ENCODE assay signal across 8 cellular contexts in the genomic region with DNA sequence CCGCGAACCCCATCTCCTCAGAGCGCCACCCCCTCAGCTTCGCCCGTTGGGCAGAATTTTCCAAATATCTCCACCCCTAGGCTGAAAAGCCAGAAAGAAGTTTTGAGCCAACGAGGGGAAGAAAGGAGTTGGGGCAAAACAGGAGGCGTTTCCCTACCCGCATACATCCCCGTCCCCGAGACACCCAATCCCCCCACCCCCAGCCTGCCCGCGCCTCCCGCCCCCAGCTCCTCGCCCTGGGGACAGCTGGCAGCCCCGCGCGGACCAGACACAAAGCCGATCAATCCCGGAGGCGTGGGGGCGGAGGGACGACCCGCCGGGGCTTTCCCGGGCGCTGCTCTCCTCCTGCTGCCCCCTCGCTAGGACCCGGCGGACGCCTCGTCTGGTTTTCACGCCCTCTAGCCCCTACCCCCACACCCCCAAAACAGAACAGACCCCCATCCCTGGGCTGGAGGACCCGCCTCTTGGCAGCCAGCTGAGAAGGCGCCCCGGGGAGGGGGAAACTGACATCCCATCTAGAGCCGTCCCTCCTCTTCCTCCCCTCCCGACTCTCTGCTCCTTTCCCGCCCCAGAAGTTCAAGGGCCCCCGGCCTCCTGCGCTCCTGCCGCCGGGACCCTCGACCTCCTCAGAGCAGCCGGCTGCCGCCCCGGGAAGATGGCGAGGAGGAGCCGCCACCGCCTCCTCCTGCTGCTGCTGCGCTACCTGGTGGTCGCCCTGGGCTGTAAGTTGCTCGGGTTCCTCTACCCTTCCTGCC. TPM values are rescaled to one million over a fixed set of nuclear protein-coding genes. Genes with fewer than 3 reads are reported as not detected.
DNase-seq lines count a peak whose midpoint lies in the region; ATAC-seq and TF ChIP-seq lines count a peak whose summit lies in the region.

JAM2 (plus strand) TSS at position 92 of the 755 bp plus-strand sequence; CDS start at position 656, 564 bp downstream.

- H3K4me1 ChIP-seq in hepatocyte (ENCODE audit: insufficient read depth) (peaks cover 6% of the 10 kb centered on the region), sigmoid colon (peaks cover 0 to 28% (median 21%) of the 10 kb centered on the region in 4 donors)

- H3K4me3 ChIP-seq in SK-N-MC (peak within 1 kb of the TSS; percentile 83), hepatocyte (peak within 1 kb of the TSS; percentile 51), sigmoid colon (peak within 1 kb of the TSS; percentile 59 to 78 (median 66))

- peak; percentile 55 for TF ChIP-seq CTCF in hepatocyte (IDR thresholded peaks at IDR 0.05; ENCODE audit: poor library complexity)
- TF ChIP-seq CTCF in sigmoid colon (IDR thresholded peaks at IDR 0.05), result peak in 1 of 4 experiments; percentile 34

- TF ChIP-seq EP300 in sigmoid colon (IDR thresholded peaks at IDR 0.05), result no peak

- H3K9ac ChIP-seq in SK-N-MC (ENCODE audit: insufficient read length), result peak within 1 kb of the TSS; percentile 47

- under 1% methylated on average over 27 of the region's 52 CpGs for WGBS in hepatocyte (ENCODE audit: low lambda C conversion rate, missing lambda C conversion rate)
- 1% methylated on average over 52 of the region's 52 CpGs for WGBS in sigmoid colon, 2 donors

- H3K9me3 ChIP-seq in SK-N-MC (ENCODE audit: low read depth, low read length), result no peaks in the 10 kb centered on the region
- no peaks in the 10 kb centered on the region for H3K9me3 ChIP-seq in hepatocyte (ENCODE audit: low read depth)
- H3K9me3 ChIP-seq in sigmoid colon, result no peaks in the 10 kb centered on the region

- H3K27me3 ChIP-seq in hepatocyte (peaks cover 48% of the 10 kb centered on the region), sigmoid colon (peaks cover 0 to 11% (median 3%) of the 10 kb centered on the region in 3 donors)

- no peak for TF ChIP-seq POLR2A in sigmoid colon (IDR thresholded peaks at IDR 0.05)

- peak within 1 kb of the TSS; percentile 98 for H3K4me2 ChIP-seq in hepatocyte

- no peaks in the 10 kb centered on the region for H3K79me2 ChIP-seq in hepatocyte

- H4K20me1 ChIP-seq in hepatocyte (ENCODE audit: insufficient read depth, poor library complexity, severe bottlenecking), result no peaks in the 10 kb centered on the region

- H3K36me3 ChIP-seq in SK-N-MC (ENCODE audit: insufficient read depth, low read length) (no peaks in the 10 kb centered on the region), hepatocyte (replicated peaks; ENCODE audit: insufficient read depth, low read depth) (no peaks in the 10 kb centered on the region), sigmoid colon (no peaks in the 10 kb centered on the region)

- DNase-seq in AG08395 (ENCODE audit: low spot score), result peak; percentile 32
- no peak for DNase-seq in SK-N-MC (ENCODE audit: low read depth, low spot score)
- peak; percentile 52 for DNase-seq in hepatocyte (ENCODE audit: low spot score)
- peak; percentile 76 for DNase-seq in sigmoid colon
- DNase-seq in NCI-H2029 (lab: John Stamatoyannopoulos, UW), result no peak

- H3K27ac ChIP-seq in SK-N-MC (no peak within 1 kb of the TSS), angular gyrus (ENCODE audit: low read depth, low read length) (peak within 1 kb of the TSS; percentile 62), hepatocyte (peak within 1 kb of the TSS; percentile 56), sigmoid colon (peak within 1 kb of the TSS; percentile 77 to 89 (median 84))

- peak within 1 kb of the TSS; percentile 95 for H2AFZ ChIP-seq in hepatocyte

- H3K9me2 ChIP-seq in hepatocyte (replicated peaks; ENCODE audit: insufficient read depth), result no peaks in the 10 kb centered on the region

- ATAC-seq in GM18909 (IDR thresholded peaks at IDR 0.05; ENCODE audit: poor library complexity, unreplicated experiment) (peak; percentile 79), HG03135 (IDR thresholded peaks at IDR 0.05; ENCODE audit: unreplicated experiment) (peak; percentile 67)

- intact Hi-C loops in sigmoid colon (cut with DNase I), result loop anchor here (2.0 kb wide), 1 partner anchor 31 kb away; no protein-coding TSS in a partner anchor

RNA-seq across cellular contexts. Expression of gene JAM2, which starts in this region (rescaled TPM):
- 1.5 and 1.8 TPM in 2 replicates for total RNA-seq in hepatocyte
- polyA plus RNA-seq in hepatocyte, result 3.6 and 4.9 TPM in 2 replicates
- total RNA-seq in sigmoid colon, result 10 to 100 TPM; 13.0 to 31.6 (median 16.5) TPM
- polyA plus RNA-seq in sigmoid colon, result 1 to 10 TPM in 2 of 3 donors, under 1 TPM in 1; 0.46 to 5.8 (median 1.8) TPM

Comparison
In these comparisons a context has a peak if more than half of its experiments do, and no peak if none do; other contexts are left out.
1. DNase-seq: peak in AG08395 (single experiment), hepatocyte (single experiment) and sigmoid colon (single experiment); none in SK-N-MC (single experiment) and NCI-H2029 (single experiment).
2. Peak in every context shown above with its lines, with median percentiles within 50 percentile points of each other: H3K4me3 ChIP-seq.